In the genomic region with DNA sequence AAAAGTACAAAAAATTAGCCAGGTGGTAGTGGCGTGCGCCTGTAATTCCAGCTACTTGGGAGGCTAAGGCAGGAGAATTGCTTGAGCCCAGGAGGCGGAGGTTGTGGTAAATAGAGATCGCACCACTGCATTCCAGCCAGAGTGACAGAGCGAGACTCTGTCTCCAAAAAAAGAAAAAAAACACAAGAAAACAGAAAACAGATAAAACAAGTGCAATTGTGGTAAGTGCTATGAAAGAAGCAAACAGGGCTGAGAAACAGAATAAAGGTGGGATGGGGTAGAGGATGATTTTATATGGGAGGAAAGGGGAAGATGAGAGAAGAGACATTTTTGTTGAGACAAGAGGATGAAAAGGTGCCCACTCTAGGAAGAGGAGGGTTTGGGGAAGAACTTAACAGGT, we compare ENCODE assay signal across 1 cellular context.
TF ChIP-seq lines count a peak whose summit lies in the region.

No MANE protein-coding gene starts in this region.

TF ChIP-seq in K562, 482 proteins besides CTCF, POLR2A, EP300 and RAD21 (continued from another document):
- TF ChIP-seq, protein P1, sequence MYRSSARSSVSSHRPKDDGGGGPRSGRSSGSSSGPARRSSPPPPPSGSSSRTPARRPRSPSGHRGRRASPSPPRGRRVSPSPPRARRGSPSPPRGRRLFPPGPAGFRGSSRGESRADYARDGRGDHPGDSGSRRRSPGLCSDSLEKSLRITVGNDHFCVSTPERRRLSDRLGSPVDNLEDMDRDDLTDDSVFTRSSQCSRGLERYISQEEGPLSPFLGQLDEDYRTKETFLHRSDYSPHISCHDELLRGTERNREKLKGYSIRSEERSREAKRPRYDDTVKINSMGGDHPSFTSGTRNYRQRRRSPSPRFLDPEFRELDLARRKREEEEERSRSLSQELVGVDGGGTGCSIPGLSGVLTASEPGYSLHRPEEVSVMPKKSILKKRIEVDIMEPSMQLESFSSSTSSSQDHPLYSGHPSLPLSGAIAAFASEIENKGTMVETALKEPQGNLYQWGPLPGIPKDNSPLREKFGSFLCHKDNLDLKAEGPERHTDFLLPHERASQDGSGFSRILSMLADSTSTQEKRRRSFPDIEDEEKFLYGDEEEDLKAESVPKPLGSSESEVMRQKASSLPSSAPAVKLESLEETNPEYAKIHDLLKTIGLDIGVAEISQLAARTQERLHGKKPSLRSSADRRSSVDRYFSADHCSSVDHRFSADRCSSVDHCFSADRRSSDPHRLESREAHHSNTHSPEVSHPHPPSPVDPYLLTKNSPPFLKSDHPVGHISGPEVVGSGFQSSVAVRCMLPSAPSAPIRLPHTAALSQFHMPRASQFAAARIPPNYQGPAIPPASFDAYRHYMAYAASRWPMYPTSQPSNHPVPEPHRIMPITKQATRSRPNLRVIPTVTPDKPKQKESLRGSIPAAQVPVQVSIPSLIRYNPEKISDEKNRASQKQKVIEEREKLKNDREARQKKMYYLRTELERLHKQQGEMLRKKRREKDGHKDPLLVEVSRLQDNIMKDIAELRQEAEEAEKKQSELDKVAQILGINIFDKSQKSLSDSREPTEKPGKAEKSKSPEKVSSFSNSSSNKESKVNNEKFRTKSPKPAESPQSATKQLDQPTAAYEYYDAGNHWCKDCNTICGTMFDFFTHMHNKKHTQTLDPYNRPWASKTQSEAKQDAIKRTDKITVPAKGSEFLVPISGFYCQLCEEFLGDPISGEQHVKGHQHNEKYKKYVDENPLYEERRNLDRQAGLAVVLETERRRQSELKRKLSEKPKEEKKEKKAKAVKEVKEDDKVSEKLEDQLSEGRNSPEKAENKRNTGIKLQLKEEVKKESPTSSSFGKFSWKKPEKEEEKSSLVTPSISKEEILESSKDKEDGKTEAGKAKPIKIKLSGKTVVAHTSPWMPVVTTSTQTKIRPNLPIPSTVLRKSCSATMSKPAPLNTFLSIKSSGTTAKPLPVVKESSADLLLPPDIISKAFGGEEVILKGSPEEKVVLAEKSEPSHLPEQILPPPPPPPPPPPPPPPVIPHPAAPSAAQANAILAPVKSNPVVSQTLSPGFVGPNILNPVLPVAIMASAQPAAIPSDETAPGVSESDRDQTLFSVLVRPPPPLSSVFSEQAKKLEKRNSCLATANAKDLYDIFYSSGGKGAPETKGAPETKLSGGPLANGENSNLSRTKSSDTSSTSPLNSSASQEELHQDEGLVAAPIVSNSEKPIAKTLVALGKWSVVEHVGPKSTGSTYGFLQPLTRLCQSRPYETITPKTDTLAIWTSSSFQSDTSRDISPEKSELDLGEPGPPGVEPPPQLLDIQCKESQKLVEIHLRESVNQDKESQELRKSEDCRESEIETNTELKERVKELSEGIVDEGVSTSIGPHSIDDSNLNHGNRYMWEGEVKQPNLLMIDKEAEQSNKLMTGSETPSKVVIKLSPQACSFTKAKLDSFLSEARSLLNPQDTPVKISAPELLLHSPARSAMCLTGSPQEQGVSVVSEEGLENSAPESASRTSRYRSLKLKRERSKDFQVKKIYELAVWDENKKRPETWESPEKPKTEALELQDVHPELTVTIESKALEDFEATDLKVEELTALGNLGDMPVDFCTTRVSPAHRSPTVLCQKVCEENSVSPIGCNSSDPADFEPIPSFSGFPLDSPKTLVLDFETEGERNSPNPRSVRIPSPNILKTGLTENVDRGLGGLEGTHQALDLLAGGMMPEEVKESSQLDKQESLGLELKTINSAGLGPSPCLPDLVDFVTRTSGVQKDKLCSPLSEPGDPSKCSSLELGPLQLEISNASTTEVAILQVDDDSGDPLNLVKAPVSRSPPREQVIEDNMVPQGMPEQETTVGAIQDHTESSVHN (IDR thresholded peaks at IDR 0.05; ENCODE audit: borderline replicate concordance in 1 of 2, low read depth in 1 of 2) = no peak
- peak; percentile 78; the same call in 1 of the 2 replicates for TF ChIP-seq HLTF (IDR thresholded peaks at IDR 0.05)
- TF ChIP-seq, protein P2, sequence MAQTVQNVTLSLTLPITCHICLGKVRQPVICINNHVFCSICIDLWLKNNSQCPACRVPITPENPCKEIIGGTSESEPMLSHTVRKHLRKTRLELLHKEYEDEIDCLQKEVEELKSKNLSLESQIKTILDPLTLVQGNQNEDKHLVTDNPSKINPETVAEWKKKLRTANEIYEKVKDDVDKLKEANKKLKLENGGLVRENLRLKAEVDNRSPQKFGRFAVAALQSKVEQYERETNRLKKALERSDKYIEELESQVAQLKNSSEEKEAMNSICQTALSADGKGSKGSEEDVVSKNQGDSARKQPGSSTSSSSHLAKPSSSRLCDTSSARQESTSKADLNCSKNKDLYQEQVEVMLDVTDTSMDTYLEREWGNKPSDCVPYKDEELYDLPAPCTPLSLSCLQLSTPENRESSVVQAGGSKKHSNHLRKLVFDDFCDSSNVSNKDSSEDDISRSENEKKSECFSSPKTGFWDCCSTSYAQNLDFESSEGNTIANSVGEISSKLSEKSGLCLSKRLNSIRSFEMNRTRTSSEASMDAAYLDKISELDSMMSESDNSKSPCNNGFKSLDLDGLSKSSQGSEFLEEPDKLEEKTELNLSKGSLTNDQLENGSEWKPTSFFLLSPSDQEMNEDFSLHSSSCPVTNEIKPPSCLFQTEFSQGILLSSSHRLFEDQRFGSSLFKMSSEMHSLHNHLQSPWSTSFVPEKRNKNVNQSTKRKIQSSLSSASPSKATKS (CRISPR knock-in tag; IDR thresholded peaks at IDR 0.05) = no peak
